ENCODE assay signal across 9 cellular contexts in the genomic region with DNA sequence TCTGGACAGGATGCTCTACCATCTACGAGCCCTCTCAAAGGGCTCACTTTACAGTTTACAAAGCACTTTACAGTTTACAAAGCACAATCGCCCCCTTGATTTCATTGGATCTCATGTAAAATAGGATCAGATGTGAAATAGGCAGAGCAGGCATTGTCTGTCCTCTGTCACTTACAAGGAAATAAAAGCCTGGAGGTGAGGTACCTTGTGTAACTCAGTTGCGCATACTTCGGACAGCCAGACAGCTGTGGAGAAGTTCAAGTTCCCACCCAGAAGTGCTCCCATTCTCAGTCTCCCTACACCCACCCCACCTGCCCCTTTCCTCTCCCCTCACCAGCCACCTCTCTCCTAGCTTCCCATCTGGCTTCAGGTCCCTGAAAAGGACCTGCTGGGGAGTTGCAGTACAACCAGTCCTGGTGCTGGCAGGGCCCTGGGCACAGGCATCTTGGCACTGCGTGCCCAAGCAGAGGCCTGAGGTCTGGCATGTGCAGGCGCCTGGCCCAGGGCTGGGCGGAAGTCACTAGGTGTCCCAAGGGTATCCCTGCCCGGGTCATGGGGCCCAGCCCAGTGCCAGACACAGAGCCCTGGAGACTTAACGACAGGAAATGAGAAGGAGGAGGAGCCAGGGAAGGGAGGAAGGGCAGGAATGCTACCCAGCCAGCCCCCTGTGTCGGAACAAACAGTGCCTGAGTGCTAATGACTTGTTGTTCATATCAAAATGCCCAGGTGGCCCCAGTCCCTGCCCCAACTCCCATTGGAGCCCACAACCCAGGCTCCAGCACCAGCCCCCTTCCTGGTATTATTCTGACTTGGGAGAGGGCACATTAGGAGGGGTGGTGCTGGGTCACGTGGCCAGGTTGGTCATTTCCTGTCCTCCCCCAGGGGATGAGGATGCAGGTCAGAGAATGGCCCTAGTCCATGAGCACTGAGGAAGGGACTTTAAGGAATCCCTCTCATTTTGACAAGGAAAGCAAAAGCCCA. TPM values are rescaled to one million over a fixed set of nuclear protein-coding genes. Genes with fewer than 3 reads are reported as not detected.
DNase-seq lines count a peak whose midpoint lies in the region; ATAC-seq and TF ChIP-seq lines count a peak whose summit lies in the region.
"Had no signal": no experiment of that assay in that cellular context is flagged by ENCODE, and none has a peak within 500 bp of the region (broad histone marks: within the 10 kb centered on the region; RNA-seq: fewer than 3 reads in every experiment).

No MANE protein-coding gene starts in this region.

- H3K27ac ChIP-seq in BLaER1 = peak overlapping the region; percentile 72
- peak overlapping the region; percentile 100 for H3K27ac ChIP-seq in epithelial cell of prostate
- H3K27ac ChIP-seq in CD8-positive, alpha-beta T cell (ENCODE audit: low read depth, low read length) = no peak overlapping the region

- H4K20me1 ChIP-seq in BLaER1 = no peaks in the 10 kb centered on the region

- CTCF ChIA-PET in CD8-positive, alpha-beta T cell (lab: Charles Lee) = interaction anchor here (3.6 to 11.6 kb wide), 4 partner anchors 9 to 86 kb away, joined by 16 to 201 read pairs (median 82); a partner anchor contains a TSS

- peak overlapping the region; percentile 52 for H3K27ac Mint-ChIP-seq in neural crest cell (ENCODE audit: unreplicated experiment)
- H3K27ac Mint-ChIP-seq in activated T-cell treated with anti-CD3 and anti-CD28 coated beads, Interleukin-2, amount 50 U/mL, for 72 hours = no peak overlapping the region
- no peak overlapping the region for H3K27ac Mint-ChIP-seq in CD8-positive, alpha-beta T cell

- peak overlapping the region; percentile 38 for H3K4me3 Mint-ChIP-seq in neural crest cell
- no peak overlapping the region for H3K4me3 Mint-ChIP-seq in activated T-cell treated with anti-CD3 and anti-CD28 coated beads, Interleukin-2, amount 50 U/mL, for 72 hours
- H3K4me3 Mint-ChIP-seq in CD8-positive, alpha-beta T cell = no peak overlapping the region

- no peak for TF ChIP-seq CTCF in neural crest cell (conservative IDR thresholded peaks at IDR 0.05)
- TF ChIP-seq CTCF in CD8-positive, alpha-beta T cell (IDR thresholded peaks at IDR 0.05) = no peak

- H3K4me2 ChIP-seq in BLaER1 = peak overlapping the region; percentile 97

- H3K27me3 Mint-ChIP-seq in neural crest cell (ENCODE audit: low read depth) = peaks cover 12% of the 10 kb centered on the region
- H3K27me3 Mint-ChIP-seq in activated T-cell treated with anti-CD3 and anti-CD28 coated beads, Interleukin-2, amount 50 U/mL, for 72 hours (ENCODE audit: low read depth) = peaks cover 6% of the 10 kb centered on the region
- H3K27me3 Mint-ChIP-seq in CD8-positive, alpha-beta T cell (ENCODE audit: low read depth) = peaks cover 2% of the 10 kb centered on the region

- H3K9ac ChIP-seq in BLaER1 = peak overlapping the region; percentile 35; the same call in 1 of the 2 replicates

- no peaks in the 10 kb centered on the region for H3K9me3 Mint-ChIP-seq in neural crest cell
- H3K9me3 Mint-ChIP-seq in activated T-cell treated with anti-CD3 and anti-CD28 coated beads, Interleukin-2, amount 50 U/mL, for 72 hours = no peaks in the 10 kb centered on the region
- no peaks in the 10 kb centered on the region for H3K9me3 Mint-ChIP-seq in CD8-positive, alpha-beta T cell

- H3K4me1 ChIP-seq in BLaER1 = peaks cover 99% of the 10 kb centered on the region
- peaks cover 8% of the 10 kb centered on the region for H3K4me1 ChIP-seq in CD8-positive, alpha-beta T cell (ENCODE audit: insufficient read depth, low read length)

- no peaks in the 10 kb centered on the region for H3K36me3 ChIP-seq in BLaER1
- no peaks in the 10 kb centered on the region for H3K36me3 ChIP-seq in CD8-positive, alpha-beta T cell (ENCODE audit: insufficient read depth, low read length)

- POLR2A ChIA-PET in CD8-positive, alpha-beta T cell (lab: Charles Lee) = no interaction called here

- peaks cover 25% of the 10 kb centered on the region for H3K4me1 Mint-ChIP-seq in neural crest cell
- H3K4me1 Mint-ChIP-seq in activated T-cell treated with anti-CD3 and anti-CD28 coated beads, Interleukin-2, amount 50 U/mL, for 72 hours (ENCODE audit: low read depth) = peaks cover 32% of the 10 kb centered on the region
- H3K4me1 Mint-ChIP-seq in CD8-positive, alpha-beta T cell (ENCODE audit: low read depth) = peaks cover 19% of the 10 kb centered on the region

- no peaks in the 10 kb centered on the region for H3K36me3 Mint-ChIP-seq in neural crest cell (ENCODE audit: low read depth)
- no peaks in the 10 kb centered on the region for H3K36me3 Mint-ChIP-seq in activated T-cell treated with anti-CD3 and anti-CD28 coated beads, Interleukin-2, amount 50 U/mL, for 72 hours (ENCODE audit: insufficient read depth in 2 of 2)
- H3K36me3 Mint-ChIP-seq in CD8-positive, alpha-beta T cell = no peaks in the 10 kb centered on the region

- H3K27me3 ChIP-seq in BLaER1 = no peaks in the 10 kb centered on the region
- no peaks in the 10 kb centered on the region for H3K27me3 ChIP-seq in CD8-positive, alpha-beta T cell (ENCODE audit: insufficient read depth, low read length)

- ATAC-seq in GM19397 (IDR thresholded peaks at IDR 0.05; ENCODE audit: unreplicated experiment) (no peak), GM21515 (IDR thresholded peaks at IDR 0.05; ENCODE audit: unreplicated experiment) (no peak)
- no peak for ATAC-seq in activated T-cell treated with anti-CD3 and anti-CD28 coated beads, Interleukin-2, amount 50 U/mL, for 72 hours (replicated peaks in 1 of 2)
- no peak for ATAC-seq in CD8-positive, alpha-beta T cell

- peak overlapping the region; percentile 13; the same call in 1 of the 2 replicates for H3K4me3 ChIP-seq in BLaER1
- no peak overlapping the region for H3K4me3 ChIP-seq in CD8-positive, alpha-beta T cell (ENCODE audit: low read depth, low read length)

- peak; percentile 91 for DNase-seq in NCI-H460 (ENCODE audit: extremely low read depth, low read depth)
- no peak for DNase-seq in epithelial cell of prostate (ENCODE audit: low read depth, low spot score)
- no peak for DNase-seq in neural crest cell (ENCODE audit: low read depth, low spot score)
- no peak for DNase-seq in activated T-cell treated with anti-CD3 and anti-CD28 coated beads, Interleukin-2, amount 50 U/mL, for 72 hours
- no peak for DNase-seq in CD8-positive, alpha-beta T cell
- DNase-seq: activated CD4-positive, CD25-positive, alpha-beta regulatory T cell had no signal

- intact Hi-C loops in CD8-positive, alpha-beta T cell (cut with DNase I, micrococcal nuclease) = no loop called here

- H3K9me3 ChIP-seq in BLaER1 = no peaks in the 10 kb centered on the region
- no peaks in the 10 kb centered on the region for H3K9me3 ChIP-seq in CD8-positive, alpha-beta T cell (ENCODE audit: low read length)

RNA-seq across cellular contexts. Expression of a gene that starts 5.4 kb away (rescaled TPM):
- 7.6 and 10.8 TPM in 2 replicates for total RNA-seq in NCI-H460 (2014; rRNA removed; shearing (Covaris generic))
- 32.5 and 34.6 TPM in 2 replicates for polyA plus RNA-seq in NCI-H460 (2014; cell fraction: nucleus; rRNA removed)
- 0.89 and 1.4 TPM in 2 replicates for total RNA-seq in neural crest cell
- 1 to 10 TPM in 1 of 2 donors, under 1 TPM in 1; 0.62 to 1.4 TPM for total RNA-seq in activated T-cell treated with anti-CD3 and anti-CD28 coated beads, Interleukin-2, amount 50 U/mL, for 72 hours
- under 1 TPM; 0.14 to 0.25 TPM for total RNA-seq in CD8-positive, alpha-beta T cell

RNA-seq across cellular contexts. Expression of a gene that starts 19.7 kb away (rescaled TPM):
- 111 and 123 TPM in 2 replicates for total RNA-seq in NCI-H460 (2014; rRNA removed; shearing (Covaris generic))
- 165 and 231 TPM in 2 replicates for polyA plus RNA-seq in NCI-H460 (2014; cell fraction: nucleus; rRNA removed)
- total RNA-seq in neural crest cell = 11.6 and 13.0 TPM in 2 replicates
- 10 to 100 TPM; 14.6 to 15.2 TPM for total RNA-seq in activated T-cell treated with anti-CD3 and anti-CD28 coated beads, Interleukin-2, amount 50 U/mL, for 72 hours
- 1 to 10 TPM; 4.3 to 5.5 TPM for total RNA-seq in CD8-positive, alpha-beta T cell

RNA-seq across cellular contexts. Expression of a gene that starts 28.0 kb away (rescaled TPM):
- total RNA-seq in NCI-H460 (2014; rRNA removed; shearing (Covaris generic)) = 0.17 and 0.37 TPM in 2 replicates
- polyA plus RNA-seq in NCI-H460 (2014; cell fraction: nucleus; rRNA removed) = 0.19 TPM in 1 of 2 replicates, not detected in the other
- total RNA-seq in neural crest cell = not detected in 2 replicates
- under 1 TPM; 0.26 to 0.44 TPM for total RNA-seq in activated T-cell treated with anti-CD3 and anti-CD28 coated beads, Interleukin-2, amount 50 U/mL, for 72 hours
- total RNA-seq in CD8-positive, alpha-beta T cell = under 1 TPM in 1 of 2 experiments, not detected in 1; 0.22 TPM

RNA-seq across cellular contexts. Expression of a gene that starts 47.5 kb away (rescaled TPM):
- total RNA-seq in NCI-H460 (2014; rRNA removed; shearing (Covaris generic)) = 37.9 and 43.7 TPM in 2 replicates
- polyA plus RNA-seq in NCI-H460 (2014; cell fraction: nucleus; rRNA removed) = 15.2 and 25.1 TPM in 2 replicates
- 45.2 and 49.4 TPM in 2 replicates for total RNA-seq in neural crest cell
- total RNA-seq in activated T-cell treated with anti-CD3 and anti-CD28 coated beads, Interleukin-2, amount 50 U/mL, for 72 hours = 10 to 100 TPM; 34.4 to 36.0 TPM
- 10 to 100 TPM; 17.3 to 18.3 TPM for total RNA-seq in CD8-positive, alpha-beta T cell
